Comparison of ENCODE assay signal across 7 cellular contexts in the genomic region with DNA sequence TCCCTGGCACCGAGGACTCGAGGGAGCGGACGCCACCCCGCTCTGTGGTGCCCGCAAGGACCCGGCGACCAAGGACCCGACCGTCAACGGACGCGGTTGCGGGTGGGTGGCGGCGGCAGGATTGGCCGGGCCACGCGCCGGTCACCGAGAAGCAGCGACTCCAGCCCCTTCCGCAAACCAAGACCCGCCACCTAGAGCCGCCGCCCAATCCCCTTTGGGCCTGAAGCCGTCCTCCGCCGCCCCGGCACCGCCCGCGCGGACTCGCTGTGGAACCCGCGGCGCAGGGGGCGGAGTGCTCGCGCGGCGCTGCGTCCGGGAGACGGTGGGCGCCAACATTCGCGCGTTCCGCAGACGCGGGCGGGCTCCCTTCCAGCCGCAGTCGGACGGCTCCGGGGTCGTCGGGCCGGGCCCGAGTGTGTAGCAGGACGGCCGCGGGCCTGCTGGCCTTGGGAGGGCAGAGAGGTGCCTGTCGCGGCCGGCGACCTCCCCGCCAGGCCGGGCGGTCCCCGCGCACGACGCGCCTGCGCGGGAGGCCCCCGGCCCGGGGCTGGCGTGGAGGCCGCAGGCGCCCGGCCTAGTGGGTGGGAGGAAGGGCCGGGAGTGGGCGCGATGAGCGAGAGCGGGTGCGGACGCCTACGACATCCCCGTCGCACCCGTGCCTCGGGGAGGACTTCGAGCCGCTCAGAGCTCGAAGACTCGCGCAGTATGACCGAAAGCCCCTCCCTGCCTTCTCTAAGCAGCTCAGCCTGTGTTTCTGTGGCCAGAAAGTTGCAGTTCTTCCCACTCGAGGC. TPM values are rescaled to one million over a fixed set of nuclear protein-coding genes. Genes with fewer than 3 reads are reported as not detected.
DNase-seq lines count a peak whose midpoint lies in the region; ATAC-seq and TF ChIP-seq lines count a peak whose summit lies in the region.

A gene (plus strand): TSS at position 258 of the 791 bp plus-strand sequence. CDS start 893 bp downstream, outside the sequence.
A gene with protein sequence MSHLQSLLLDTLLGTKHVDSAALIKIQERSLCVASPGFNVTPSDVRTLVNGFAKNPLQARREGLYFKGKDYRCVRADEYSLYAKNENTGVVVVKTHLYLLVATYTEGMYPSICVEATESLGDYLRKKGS (minus strand): TSS at position 123 of the 791 bp plus-strand sequence. CDS start 799 bp downstream, outside the sequence.

- no peak for TF ChIP-seq CTCF in GM13977 (IDR thresholded peaks at IDR 0.05; ENCODE audit: extremely low read depth, insufficient read depth, missing control alignments)

- DNase-seq in GM13977 (ENCODE audit: low spot score) (peak; percentile 95), NCI-H128 (lab: John Stamatoyannopoulos, UW; ENCODE audit: unreplicated experiment) (peak; percentile 57), T-helper 1 cell (peak in 4 of 5 donors; percentile 17 to 81 (median 24)), anterior cingulate cortex (lab: John Stamatoyannopoulos, UW) (peak; percentile 38 to 93 (median 82)), hepatic stellate cell (ENCODE audit: low spot score) (peak; percentile 92), renal cortical epithelial cell (ENCODE audit: low read depth) (peak; percentile 51)

- in situ Hi-C loops in GM13977 (cut with MboI; ENCODE audit: low pct_unique_long_range_greater_than_20kb, low sequenced_read_pairs, unreplicated experiment), result no loop called here

- peak; percentile 94 for ATAC-seq in HG02759 (IDR thresholded peaks at IDR 0.05; ENCODE audit: unreplicated experiment)

RNA-seq across cellular contexts. Expression of the first gene that starts in this region (rescaled TPM):
- 11.8 and 13.4 TPM in 2 replicates for total RNA-seq in renal cortical epithelial cell

RNA-seq across cellular contexts. Expression of the second gene that starts in this region (rescaled TPM):
- 0.40 TPM in 1 of 2 replicates, not detected in the other for total RNA-seq in renal cortical epithelial cell

Comparison
In these comparisons a context has a peak if more than half of its experiments do, and no peak if none do; other contexts are left out.
1. Peak in every context shown above with its lines: DNase-seq and ATAC-seq.
2. DNase-seq: peak in every context shown above with its lines; median percentile 95 in GM13977; 92 in hepatic stellate cell; 82 in anterior cingulate cortex; 57 in NCI-H128; 51 in renal cortical epithelial cell; 24 in T-helper 1 cell.